Comparison of ENCODE assay signal across 11 cellular contexts in genomic region chr1:27406354-27406665, GRCh38. TPM values are rescaled to one million over a fixed set of nuclear protein-coding genes. Genes with fewer than 3 reads are reported as not detected.
DNase-seq lines count a peak whose midpoint lies in the region; ATAC-seq and TF ChIP-seq lines count a peak whose summit lies in the region.
"Had no signal": no experiment of that assay in that cellular context is flagged by ENCODE, and none has a peak within 500 bp of the region (broad histone marks: within the 10 kb centered on the region; RNA-seq: fewer than 3 reads in every experiment).

No MANE protein-coding gene starts in this region.

- H3K4me1 Mint-ChIP-seq in MCF 10A (ENCODE audit: insufficient read depth, unreplicated experiment) (peaks cover 6% of the 10 kb centered on the region), nephron progenitor cell (peaks cover 75% of the 10 kb centered on the region)

- DNase-seq in breast epithelium (ENCODE audit: low spot score in 2 of 2), result peak in 1 of 2 donors; percentile 80
- no peak for DNase-seq in MCF 10A (ENCODE audit: unreplicated experiment)
- no peak for DNase-seq in nephron progenitor cell
- no peak for DNase-seq in upper lobe of left lung
- DNase-seq in activated CD4-positive, CD25-positive, alpha-beta regulatory T cell treated with anti-CD3 and anti-CD28 coated beads, Interleukin-2, amount 50 U/mL, for 72 hours, result no peak
- DNase-seq in HCEC 1CT, result no peak
- no peak for DNase-seq in NAMALWA (ENCODE audit: low spot score)
- DNase-seq: activated effector memory CD4-positive, alpha-beta T cell treated with Interleukin-2 at 50 U/mL for 16 hours; MV-4-11 had no signal

- H3K4me3 Mint-ChIP-seq in MCF 10A (ENCODE audit: unreplicated experiment) (no peak overlapping the region), nephron progenitor cell (no peak overlapping the region)

- CTCF ChIA-PET in MCF 10A (lab: Yijun Ruan, JAX), result interaction anchor here (1.7 kb wide), 1 partner anchor 11 kb away, joined by 8 read pairs; no protein-coding TSS in a partner anchor

- H3K27me3 ChIP-seq in breast epithelium (no peaks in the 10 kb centered on the region), ectodermal cell (ENCODE audit: control insufficient read depth, insufficient read depth, low read length, poor library complexity, severe bottlenecking) (no peaks in the 10 kb centered on the region), upper lobe of left lung (no peaks in the 10 kb centered on the region)

- TF ChIP-seq EP300 in upper lobe of left lung (IDR thresholded peaks at IDR 0.05), result no peak

- H3K4me3 ChIP-seq in breast epithelium (no peak overlapping the region), ectodermal cell (ENCODE audit: insufficient read depth, low read depth, low read length) (no peak overlapping the region), upper lobe of left lung (no peak overlapping the region)

- BruUV-seq in MCF 10A (replicated peaks; lab: Mats Ljungman, UMichigan), result no TSS peak

- H3K4me1 ChIP-seq in breast epithelium (peaks cover 12 to 53% of the 10 kb centered on the region in 2 donors), ectodermal cell (ENCODE audit: control insufficient read depth, insufficient read depth, low read length) (peaks cover 46% of the 10 kb centered on the region), upper lobe of left lung (peaks cover 37 to 53% (median 45%) of the 10 kb centered on the region in 4 donors)

- no peak for ATAC-seq in upper lobe of left lung (ENCODE audit: low FRiP score in 2 of 2)

- no peaks in the 10 kb centered on the region for H3K27me3 Mint-ChIP-seq in MCF 10A (ENCODE audit: insufficient read depth, unreplicated experiment)
- H3K27me3 Mint-ChIP-seq in nephron progenitor cell (ENCODE audit: low read depth, poor library complexity), result peaks cover 2% of the 10 kb centered on the region

- WGBS in ectodermal cell, 2 experiments, result 28 to 29% methylated on average over 4 of the region's 4 CpGs
- 73 to 82% methylated on average over 4 of the region's 4 CpGs for WGBS in upper lobe of left lung, 2 donors

- intact Hi-C loops in breast epithelium (cut with DNase I; ENCODE audit: low total_unique reads), result no loop called here
- intact Hi-C loops in MCF 10A (cut with micrococcal nuclease), result no loop called here

- no peak for TF ChIP-seq POLR2A in breast epithelium (IDR thresholded peaks at IDR 0.05)
- no peak for TF ChIP-seq POLR2A in upper lobe of left lung (IDR thresholded peaks at IDR 0.05)

- peak overlapping the region; percentile 91 to 93 for H3K27ac ChIP-seq in breast epithelium
- peak overlapping the region; percentile 81 for H3K27ac ChIP-seq in ectodermal cell (ENCODE audit: insufficient read depth, low read depth, low read length, poor library complexity, severe bottlenecking)
- peak overlapping the region; percentile 43 to 73 (median 49) for H3K27ac ChIP-seq in upper lobe of left lung

- H3K36me3 ChIP-seq in breast epithelium (no peaks in the 10 kb centered on the region), ectodermal cell (ENCODE audit: control insufficient read depth, insufficient read depth, low read length) (no peaks in the 10 kb centered on the region), upper lobe of left lung (peaks cover 31 to 60% (median 47%) of the 10 kb centered on the region in 4 donors)

- H3K36me3 Mint-ChIP-seq in MCF 10A (ENCODE audit: insufficient read depth, unreplicated experiment) (peaks cover 84% of the 10 kb centered on the region), nephron progenitor cell (ENCODE audit: low read depth) (peaks cover 23% of the 10 kb centered on the region)

- TF ChIP-seq CTCF in breast epithelium (IDR thresholded peaks at IDR 0.05) (no peak), MCF 10A (IDR thresholded peaks at IDR 0.05; ENCODE audit: unreplicated experiment) (no peak), nephron progenitor cell (IDR thresholded peaks at IDR 0.05) (no peak), upper lobe of left lung (IDR thresholded peaks at IDR 0.05) (no peak)

- H3K27ac Mint-ChIP-seq in MCF 10A (ENCODE audit: low read depth, unreplicated experiment) (no peak overlapping the region), nephron progenitor cell (peak overlapping the region; percentile 96)

- H3K9me3 ChIP-seq in breast epithelium (no peaks in the 10 kb centered on the region), ectodermal cell (ENCODE audit: control insufficient read depth, low read length) (no peaks in the 10 kb centered on the region), upper lobe of left lung (no peaks in the 10 kb centered on the region)

- H3K9me3 Mint-ChIP-seq in MCF 10A (ENCODE audit: unreplicated experiment) (no peaks in the 10 kb centered on the region), nephron progenitor cell (no peaks in the 10 kb centered on the region)

- POLR2A ChIA-PET in MCF 10A (lab: Yijun Ruan, JAX), result no interaction called here

RNA-seq across cellular contexts. Expression of gene GPR3, which starts 13.9 kb away (rescaled TPM):
- total RNA-seq in breast epithelium (under 1 TPM in 2 of 3 donors, not detected in 1; 0.16 to 0.66 TPM), MCF 10A (2022) (0.47 and 0.65 TPM in 2 replicates), upper lobe of left lung (1 to 10 TPM in 2 of 6 donors, under 1 TPM in 3, not detected in 1; 0.39 to 1.6 (median 0.76) TPM)
- polyA plus RNA-seq in ectodermal cell (2013, experiment 1 of 4), result 5.3 TPM
- polyA plus RNA-seq in ectodermal cell (2013, experiment 2 of 4), result 5.1 TPM
- 4.2 TPM for polyA plus RNA-seq in ectodermal cell (2013, experiment 3 of 4)
- 4.3 TPM for polyA plus RNA-seq in ectodermal cell (2013, experiment 4 of 4)

RNA-seq across cellular contexts. Expression of gene CD164L2, which starts 23.2 kb away (rescaled TPM):
- total RNA-seq in breast epithelium, result 1 to 10 TPM in 1 of 3 donors, under 1 TPM in 1, not detected in 1; 0.66 to 5.3 TPM
- 0.23 TPM in 1 of 2 replicates, not detected in the other for total RNA-seq in MCF 10A (2022)
- polyA plus RNA-seq in ectodermal cell (2013, experiment 1 of 4), result 2.0 TPM
- 1.8 TPM for polyA plus RNA-seq in ectodermal cell (2013, experiment 2 of 4)
- 1.7 TPM for polyA plus RNA-seq in ectodermal cell (2013, experiment 3 of 4)
- polyA plus RNA-seq in ectodermal cell (2013, experiment 4 of 4), result 2.7 TPM
- 10 to 100 TPM in 1 of 6 donors, 1 to 10 TPM in 5; 2.3 to 12.3 (median 5.5) TPM for total RNA-seq in upper lobe of left lung
- total RNA-seq: osteoblast had no signal

RNA-seq across cellular contexts. Expression of gene FCN3, which starts 31.7 kb away (rescaled TPM):
- total RNA-seq in breast epithelium, result 10 to 100 TPM in 1 of 3 donors, 1 to 10 TPM in 2; 6.0 to 10.5 (median 7.4) TPM
- total RNA-seq in MCF 10A (2022), result not detected in 2 replicates
- not detected for polyA plus RNA-seq in ectodermal cell (2013, experiment 1 of 4)
- not detected for polyA plus RNA-seq in ectodermal cell (2013, experiment 2 of 4)
- 0.37 TPM for polyA plus RNA-seq in ectodermal cell (2013, experiment 3 of 4)
- not detected for polyA plus RNA-seq in ectodermal cell (2013, experiment 4 of 4)
- total RNA-seq in upper lobe of left lung, result 1,000 to 10,000 TPM in 1 of 6 donors, 100 to 1,000 TPM in 5; 145 to 1,319 (median 555) TPM
- total RNA-seq: osteoblast had no signal

RNA-seq across cellular contexts. Expression of gene MAP3K6, which starts 39.5 kb away (rescaled TPM):
- total RNA-seq in breast epithelium (10 to 100 TPM; 29.4 to 67.5 (median 52.0) TPM), MCF 10A (2022) (13.2 and 13.5 TPM in 2 replicates), upper lobe of left lung (100 to 1,000 TPM in 4 of 6 donors, 10 to 100 TPM in 2; 36.6 to 302 (median 118) TPM)
- polyA plus RNA-seq in ectodermal cell (2013, experiment 1 of 4), result 27.7 TPM
- 27.2 TPM for polyA plus RNA-seq in ectodermal cell (2013, experiment 2 of 4)
- polyA plus RNA-seq in ectodermal cell (2013, experiment 3 of 4), result 20.3 TPM
- 22.7 TPM for polyA plus RNA-seq in ectodermal cell (2013, experiment 4 of 4)

Comparison
In these comparisons a context has a peak if more than half of its experiments do, and no peak if none do; other contexts are left out.
1. RNA of gene FCN3, which starts 31.7 kb away (total RNA-seq): 145 to 1,319 TPM in upper lobe of left lung; 6.0 to 10.5 TPM in breast epithelium and not detected in MCF 10A; every median in the first group is over 10 times any median in the second.
2. Peak in every context shown above with its lines, with median percentiles within 50 percentile points of each other: H3K27ac ChIP-seq.